In the genomic region with DNA sequence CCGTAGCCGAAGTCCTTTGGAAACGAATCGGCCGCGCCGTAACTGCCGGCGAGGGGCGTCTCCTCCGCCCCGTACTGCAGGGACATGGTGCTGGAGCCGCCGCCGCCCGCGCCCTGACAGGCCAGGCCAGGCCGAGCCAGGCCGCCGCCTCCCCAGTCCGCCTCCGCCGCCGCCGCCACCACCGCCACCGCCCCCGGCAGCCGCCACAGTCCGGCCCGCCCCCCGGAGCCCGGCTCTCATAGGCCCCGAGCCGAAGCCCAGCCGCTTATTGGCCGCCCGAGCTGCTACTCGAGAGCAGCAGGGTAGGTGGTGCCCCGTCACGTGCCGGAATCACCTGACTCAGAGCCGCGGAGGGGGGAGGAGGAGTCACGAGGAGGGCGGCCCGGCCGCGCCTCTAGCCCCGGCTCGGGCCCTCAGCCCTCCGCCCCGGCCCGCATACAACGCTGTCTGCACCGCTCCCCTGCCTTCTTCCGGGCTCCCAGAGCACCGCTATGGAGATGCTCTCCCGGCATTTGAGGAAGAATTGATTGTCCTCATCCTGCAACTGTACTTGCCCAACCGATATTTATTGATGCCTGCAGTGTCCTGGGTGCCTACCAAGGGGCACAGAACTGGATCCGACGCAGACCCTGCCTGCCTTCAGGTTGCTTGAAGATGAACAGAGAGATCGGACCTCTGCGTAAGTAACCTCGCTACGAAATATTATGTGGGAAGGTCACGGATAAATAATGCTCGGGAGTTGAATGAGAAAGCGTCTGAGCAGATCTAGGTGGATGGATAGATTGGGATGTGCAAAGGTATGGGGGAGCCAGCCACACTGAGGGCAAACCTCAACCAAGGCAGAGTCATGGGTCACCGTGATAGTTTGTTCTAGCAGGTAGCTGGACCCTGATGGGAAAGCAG, we compare ENCODE assay signal across 1 cellular context.
A peak's percentile ranks its signal among the peaks of the same experiment; 100 is the strongest.
TF ChIP-seq lines count a peak whose summit lies in the region.

A gene with protein sequence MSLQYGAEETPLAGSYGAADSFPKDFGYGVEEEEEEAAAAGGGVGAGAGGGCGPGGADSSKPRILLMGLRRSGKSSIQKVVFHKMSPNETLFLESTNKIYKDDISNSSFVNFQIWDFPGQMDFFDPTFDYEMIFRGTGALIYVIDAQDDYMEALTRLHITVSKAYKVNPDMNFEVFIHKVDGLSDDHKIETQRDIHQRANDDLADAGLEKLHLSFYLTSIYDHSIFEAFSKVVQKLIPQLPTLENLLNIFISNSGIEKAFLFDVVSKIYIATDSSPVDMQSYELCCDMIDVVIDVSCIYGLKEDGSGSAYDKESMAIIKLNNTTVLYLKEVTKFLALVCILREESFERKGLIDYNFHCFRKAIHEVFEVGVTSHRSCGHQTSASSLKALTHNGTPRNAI (minus strand): TSS at position 212 of the 903 bp plus-strand sequence. CDS start 126 bp downstream, at position 86.

TF ChIP-seq in HEK293, 187 proteins besides CTCF, POLR2A, EP300 and RAD21 (continued from another document and continues in another):
- TF ChIP-seq, protein P1, sequence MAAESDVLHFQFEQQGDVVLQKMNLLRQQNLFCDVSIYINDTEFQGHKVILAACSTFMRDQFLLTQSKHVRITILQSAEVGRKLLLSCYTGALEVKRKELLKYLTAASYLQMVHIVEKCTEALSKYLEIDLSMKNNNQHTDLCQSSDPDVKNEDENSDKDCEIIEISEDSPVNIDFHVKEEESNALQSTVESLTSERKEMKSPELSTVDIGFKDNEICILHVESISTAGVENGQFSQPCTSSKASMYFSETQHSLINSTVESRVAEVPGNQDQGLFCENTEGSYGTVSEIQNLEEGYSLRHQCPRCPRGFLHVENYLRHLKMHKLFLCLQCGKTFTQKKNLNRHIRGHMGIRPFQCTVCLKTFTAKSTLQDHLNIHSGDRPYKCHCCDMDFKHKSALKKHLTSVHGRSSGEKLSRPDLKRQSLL (tag by site-specific recombination; IDR thresholded peaks at IDR 0.05), result no peak
- TF ChIP-seq YY1 (tag by site-specific recombination; IDR thresholded peaks at IDR 0.05) (peak; percentile 55; the same call in 1 of the 2 replicates), GFI1B (tag by site-specific recombination; IDR thresholded peaks at IDR 0.05) (no peak), ZXDB (tag by site-specific recombination; IDR thresholded peaks at IDR 0.05) (peak; percentile 81), ZNF660 (tag by site-specific recombination; IDR thresholded peaks at IDR 0.05) (peak; percentile 80), ZNF600 (tag by site-specific recombination; IDR thresholded peaks at IDR 0.05) (peak; percentile 89), SCRT2 (tag by site-specific recombination; IDR thresholded peaks at IDR 0.05) (no peak), KLF16 (tag by site-specific recombination; IDR thresholded peaks at IDR 0.05) (peak; percentile 95), ZNF416 (tag by site-specific recombination; IDR thresholded peaks at IDR 0.05) (no peak), ZNF514 (tag by site-specific recombination; IDR thresholded peaks at IDR 0.05) (no peak), ZNF157 (tag by site-specific recombination; IDR thresholded peaks at IDR 0.05) (no peak), ZNF544 (tag by site-specific recombination; IDR thresholded peaks at IDR 0.05) (no peak), ZNF223 (tag by site-specific recombination; IDR thresholded peaks at IDR 0.05) (no peak), ZNF548 (tag by site-specific recombination; IDR thresholded peaks at IDR 0.05) (no peak), ZNF473 (tag by site-specific recombination; IDR thresholded peaks at IDR 0.05) (no peak), ZBTB48 (tag by site-specific recombination; IDR thresholded peaks at IDR 0.05) (peak; percentile 24; the same call in 1 of the 2 replicates), ZNF777 (tag by site-specific recombination; IDR thresholded peaks at IDR 0.05; ENCODE audit: borderline replicate concordance) (no peak), HOXC10 (CRISPR knock-in tag; IDR thresholded peaks at IDR 0.05) (no peak), ZFP69B (tag by site-specific recombination; IDR thresholded peaks at IDR 0.05) (peak; percentile 37; the same call in 1 of the 2 replicates), KLF1 (tag by site-specific recombination; IDR thresholded peaks at IDR 0.05) (peak; percentile 94), ZNF138 (tag by site-specific recombination; IDR thresholded peaks at IDR 0.05; ENCODE audit: borderline replicate concordance) (no peak), ZNF366 (tag by site-specific recombination; conservative IDR thresholded peaks at IDR 0.05) (0 out of 2 replicates have a peak, but pooled peaks have one; percentile 41), ZNF658 (tag by site-specific recombination; IDR thresholded peaks at IDR 0.05) (no peak), ZNF530 (tag by site-specific recombination; IDR thresholded peaks at IDR 0.05; ENCODE audit: low read depth) (no peak), PRDM1 (tag by site-specific recombination; IDR thresholded peaks at IDR 0.05) (no peak), KLF8 (tag by site-specific recombination; IDR thresholded peaks at IDR 0.05) (peak; percentile 99)
- TF ChIP-seq, protein P2, sequence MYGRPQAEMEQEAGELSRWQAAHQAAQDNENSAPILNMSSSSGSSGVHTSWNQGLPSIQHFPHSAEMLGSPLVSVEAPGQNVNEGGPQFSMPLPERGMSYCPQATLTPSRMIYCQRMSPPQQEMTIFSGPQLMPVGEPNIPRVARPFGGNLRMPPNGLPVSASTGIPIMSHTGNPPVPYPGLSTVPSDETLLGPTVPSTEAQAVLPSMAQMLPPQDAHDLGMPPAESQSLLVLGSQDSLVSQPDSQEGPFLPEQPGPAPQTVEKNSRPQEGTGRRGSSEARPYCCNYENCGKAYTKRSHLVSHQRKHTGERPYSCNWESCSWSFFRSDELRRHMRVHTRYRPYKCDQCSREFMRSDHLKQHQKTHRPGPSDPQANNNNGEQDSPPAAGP (tag by site-specific recombination; IDR thresholded peaks at IDR 0.05), result peak; percentile 61; the same call in 1 of the 2 replicates
- TF ChIP-seq, protein P3, sequence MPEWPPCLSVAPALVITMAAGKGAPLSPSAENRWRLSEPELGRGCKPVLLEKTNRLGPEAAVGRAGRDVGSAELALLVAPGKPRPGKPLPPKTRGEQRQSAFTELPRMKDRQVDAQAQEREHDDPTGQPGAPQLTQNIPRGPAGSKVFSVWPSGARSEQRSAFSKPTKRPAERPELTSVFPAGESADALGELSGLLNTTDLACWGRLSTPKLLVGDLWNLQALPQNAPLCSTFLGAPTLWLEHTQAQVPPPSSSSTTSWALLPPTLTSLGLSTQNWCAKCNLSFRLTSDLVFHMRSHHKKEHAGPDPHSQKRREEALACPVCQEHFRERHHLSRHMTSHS (tag by site-specific recombination; IDR thresholded peaks at IDR 0.05), result no peak
- TF ChIP-seq, protein P4, sequence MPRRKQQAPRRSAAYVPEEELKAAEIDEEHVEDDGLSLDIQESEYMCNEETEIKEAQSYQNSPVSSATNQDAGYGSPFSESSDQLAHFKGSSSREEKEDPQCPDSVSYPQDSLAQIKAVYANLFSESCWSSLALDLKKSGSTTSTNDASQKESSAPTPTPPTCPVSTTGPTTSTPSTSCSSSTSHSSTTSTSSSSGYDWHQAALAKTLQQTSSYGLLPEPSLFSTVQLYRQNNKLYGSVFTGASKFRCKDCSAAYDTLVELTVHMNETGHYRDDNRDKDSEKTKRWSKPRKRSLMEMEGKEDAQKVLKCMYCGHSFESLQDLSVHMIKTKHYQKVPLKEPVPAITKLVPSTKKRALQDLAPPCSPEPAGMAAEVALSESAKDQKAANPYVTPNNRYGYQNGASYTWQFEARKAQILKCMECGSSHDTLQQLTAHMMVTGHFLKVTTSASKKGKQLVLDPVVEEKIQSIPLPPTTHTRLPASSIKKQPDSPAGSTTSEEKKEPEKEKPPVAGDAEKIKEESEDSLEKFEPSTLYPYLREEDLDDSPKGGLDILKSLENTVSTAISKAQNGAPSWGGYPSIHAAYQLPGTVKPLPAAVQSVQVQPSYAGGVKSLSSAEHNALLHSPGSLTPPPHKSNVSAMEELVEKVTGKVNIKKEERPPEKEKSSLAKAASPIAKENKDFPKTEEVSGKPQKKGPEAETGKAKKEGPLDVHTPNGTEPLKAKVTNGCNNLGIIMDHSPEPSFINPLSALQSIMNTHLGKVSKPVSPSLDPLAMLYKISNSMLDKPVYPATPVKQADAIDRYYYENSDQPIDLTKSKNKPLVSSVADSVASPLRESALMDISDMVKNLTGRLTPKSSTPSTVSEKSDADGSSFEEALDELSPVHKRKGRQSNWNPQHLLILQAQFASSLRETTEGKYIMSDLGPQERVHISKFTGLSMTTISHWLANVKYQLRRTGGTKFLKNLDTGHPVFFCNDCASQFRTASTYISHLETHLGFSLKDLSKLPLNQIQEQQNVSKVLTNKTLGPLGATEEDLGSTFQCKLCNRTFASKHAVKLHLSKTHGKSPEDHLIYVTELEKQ (tag by site-specific recombination; IDR thresholded peaks at IDR 0.05; ENCODE audit: borderline replicate concordance), result peak; percentile 49; the same call in 1 of the 2 replicates
- TF ChIP-seq, protein P5, sequence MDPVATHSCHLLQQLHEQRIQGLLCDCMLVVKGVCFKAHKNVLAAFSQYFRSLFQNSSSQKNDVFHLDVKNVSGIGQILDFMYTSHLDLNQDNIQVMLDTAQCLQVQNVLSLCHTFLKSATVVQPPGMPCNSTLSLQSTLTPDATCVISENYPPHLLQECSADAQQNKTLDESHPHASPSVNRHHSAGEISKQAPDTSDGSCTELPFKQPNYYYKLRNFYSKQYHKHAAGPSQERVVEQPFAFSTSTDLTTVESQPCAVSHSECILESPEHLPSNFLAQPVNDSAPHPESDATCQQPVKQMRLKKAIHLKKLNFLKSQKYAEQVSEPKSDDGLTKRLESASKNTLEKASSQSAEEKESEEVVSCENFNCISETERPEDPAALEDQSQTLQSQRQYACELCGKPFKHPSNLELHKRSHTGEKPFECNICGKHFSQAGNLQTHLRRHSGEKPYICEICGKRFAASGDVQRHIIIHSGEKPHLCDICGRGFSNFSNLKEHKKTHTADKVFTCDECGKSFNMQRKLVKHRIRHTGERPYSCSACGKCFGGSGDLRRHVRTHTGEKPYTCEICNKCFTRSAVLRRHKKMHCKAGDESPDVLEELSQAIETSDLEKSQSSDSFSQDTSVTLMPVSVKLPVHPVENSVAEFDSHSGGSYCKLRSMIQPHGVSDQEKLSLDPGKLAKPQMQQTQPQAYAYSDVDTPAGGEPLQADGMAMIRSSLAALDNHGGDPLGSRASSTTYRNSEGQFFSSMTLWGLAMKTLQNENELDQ (tag by site-specific recombination; IDR thresholded peaks at IDR 0.05; ENCODE audit: low read depth), result no peak
- TF ChIP-seq, protein P6, sequence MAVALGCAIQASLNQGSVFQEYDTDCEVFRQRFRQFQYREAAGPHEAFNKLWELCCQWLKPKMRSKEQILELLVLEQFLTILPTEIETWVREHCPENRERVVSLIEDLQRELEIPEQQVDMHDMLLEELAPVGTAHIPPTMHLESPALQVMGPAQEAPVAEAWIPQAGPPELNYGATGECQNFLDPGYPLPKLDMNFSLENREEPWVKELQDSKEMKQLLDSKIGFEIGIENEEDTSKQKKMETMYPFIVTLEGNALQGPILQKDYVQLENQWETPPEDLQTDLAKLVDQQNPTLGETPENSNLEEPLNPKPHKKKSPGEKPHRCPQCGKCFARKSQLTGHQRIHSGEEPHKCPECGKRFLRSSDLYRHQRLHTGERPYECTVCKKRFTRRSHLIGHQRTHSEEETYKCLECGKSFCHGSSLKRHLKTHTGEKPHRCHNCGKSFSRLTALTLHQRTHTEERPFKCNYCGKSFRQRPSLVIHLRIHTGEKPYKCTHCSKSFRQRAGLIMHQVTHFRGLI (tag by site-specific recombination; IDR thresholded peaks at IDR 0.05), result peak; percentile 35; the same call in 1 of the 2 replicates
- TF ChIP-seq, protein P7, sequence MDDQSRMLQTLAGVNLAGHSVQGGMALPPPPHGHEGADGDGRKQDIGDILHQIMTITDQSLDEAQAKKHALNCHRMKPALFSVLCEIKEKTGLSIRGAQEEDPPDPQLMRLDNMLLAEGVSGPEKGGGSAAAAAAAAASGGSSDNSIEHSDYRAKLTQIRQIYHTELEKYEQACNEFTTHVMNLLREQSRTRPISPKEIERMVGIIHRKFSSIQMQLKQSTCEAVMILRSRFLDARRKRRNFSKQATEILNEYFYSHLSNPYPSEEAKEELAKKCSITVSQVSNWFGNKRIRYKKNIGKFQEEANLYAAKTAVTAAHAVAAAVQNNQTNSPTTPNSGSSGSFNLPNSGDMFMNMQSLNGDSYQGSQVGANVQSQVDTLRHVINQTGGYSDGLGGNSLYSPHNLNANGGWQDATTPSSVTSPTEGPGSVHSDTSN (CRISPR knock-in tag; IDR thresholded peaks at IDR 0.05), result peak; percentile 98
- TF ChIP-seq, protein P8, sequence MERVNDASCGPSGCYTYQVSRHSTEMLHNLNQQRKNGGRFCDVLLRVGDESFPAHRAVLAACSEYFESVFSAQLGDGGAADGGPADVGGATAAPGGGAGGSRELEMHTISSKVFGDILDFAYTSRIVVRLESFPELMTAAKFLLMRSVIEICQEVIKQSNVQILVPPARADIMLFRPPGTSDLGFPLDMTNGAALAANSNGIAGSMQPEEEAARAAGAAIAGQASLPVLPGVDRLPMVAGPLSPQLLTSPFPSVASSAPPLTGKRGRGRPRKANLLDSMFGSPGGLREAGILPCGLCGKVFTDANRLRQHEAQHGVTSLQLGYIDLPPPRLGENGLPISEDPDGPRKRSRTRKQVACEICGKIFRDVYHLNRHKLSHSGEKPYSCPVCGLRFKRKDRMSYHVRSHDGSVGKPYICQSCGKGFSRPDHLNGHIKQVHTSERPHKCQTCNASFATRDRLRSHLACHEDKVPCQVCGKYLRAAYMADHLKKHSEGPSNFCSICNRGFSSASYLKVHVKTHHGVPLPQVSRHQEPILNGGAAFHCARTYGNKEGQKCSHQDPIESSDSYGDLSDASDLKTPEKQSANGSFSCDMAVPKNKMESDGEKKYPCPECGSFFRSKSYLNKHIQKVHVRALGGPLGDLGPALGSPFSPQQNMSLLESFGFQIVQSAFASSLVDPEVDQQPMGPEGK (tag by site-specific recombination; IDR thresholded peaks at IDR 0.05), result peak; percentile 95
- TF ChIP-seq, protein P9, sequence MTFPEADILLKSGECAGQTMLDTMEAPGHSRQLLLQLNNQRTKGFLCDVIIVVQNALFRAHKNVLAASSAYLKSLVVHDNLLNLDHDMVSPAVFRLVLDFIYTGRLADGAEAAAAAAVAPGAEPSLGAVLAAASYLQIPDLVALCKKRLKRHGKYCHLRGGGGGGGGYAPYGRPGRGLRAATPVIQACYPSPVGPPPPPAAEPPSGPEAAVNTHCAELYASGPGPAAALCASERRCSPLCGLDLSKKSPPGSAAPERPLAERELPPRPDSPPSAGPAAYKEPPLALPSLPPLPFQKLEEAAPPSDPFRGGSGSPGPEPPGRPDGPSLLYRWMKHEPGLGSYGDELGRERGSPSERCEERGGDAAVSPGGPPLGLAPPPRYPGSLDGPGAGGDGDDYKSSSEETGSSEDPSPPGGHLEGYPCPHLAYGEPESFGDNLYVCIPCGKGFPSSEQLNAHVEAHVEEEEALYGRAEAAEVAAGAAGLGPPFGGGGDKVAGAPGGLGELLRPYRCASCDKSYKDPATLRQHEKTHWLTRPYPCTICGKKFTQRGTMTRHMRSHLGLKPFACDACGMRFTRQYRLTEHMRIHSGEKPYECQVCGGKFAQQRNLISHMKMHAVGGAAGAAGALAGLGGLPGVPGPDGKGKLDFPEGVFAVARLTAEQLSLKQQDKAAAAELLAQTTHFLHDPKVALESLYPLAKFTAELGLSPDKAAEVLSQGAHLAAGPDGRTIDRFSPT (tag by site-specific recombination; IDR thresholded peaks at IDR 0.05), result peak; percentile 61
- TF ChIP-seq, protein P10, sequence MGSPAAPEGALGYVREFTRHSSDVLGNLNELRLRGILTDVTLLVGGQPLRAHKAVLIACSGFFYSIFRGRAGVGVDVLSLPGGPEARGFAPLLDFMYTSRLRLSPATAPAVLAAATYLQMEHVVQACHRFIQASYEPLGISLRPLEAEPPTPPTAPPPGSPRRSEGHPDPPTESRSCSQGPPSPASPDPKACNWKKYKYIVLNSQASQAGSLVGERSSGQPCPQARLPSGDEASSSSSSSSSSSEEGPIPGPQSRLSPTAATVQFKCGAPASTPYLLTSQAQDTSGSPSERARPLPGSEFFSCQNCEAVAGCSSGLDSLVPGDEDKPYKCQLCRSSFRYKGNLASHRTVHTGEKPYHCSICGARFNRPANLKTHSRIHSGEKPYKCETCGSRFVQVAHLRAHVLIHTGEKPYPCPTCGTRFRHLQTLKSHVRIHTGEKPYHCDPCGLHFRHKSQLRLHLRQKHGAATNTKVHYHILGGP (tag by site-specific recombination; IDR thresholded peaks at IDR 0.05), result no peak
